8 cellular contexts compared by ENCODE assay signal in the genomic region with DNA sequence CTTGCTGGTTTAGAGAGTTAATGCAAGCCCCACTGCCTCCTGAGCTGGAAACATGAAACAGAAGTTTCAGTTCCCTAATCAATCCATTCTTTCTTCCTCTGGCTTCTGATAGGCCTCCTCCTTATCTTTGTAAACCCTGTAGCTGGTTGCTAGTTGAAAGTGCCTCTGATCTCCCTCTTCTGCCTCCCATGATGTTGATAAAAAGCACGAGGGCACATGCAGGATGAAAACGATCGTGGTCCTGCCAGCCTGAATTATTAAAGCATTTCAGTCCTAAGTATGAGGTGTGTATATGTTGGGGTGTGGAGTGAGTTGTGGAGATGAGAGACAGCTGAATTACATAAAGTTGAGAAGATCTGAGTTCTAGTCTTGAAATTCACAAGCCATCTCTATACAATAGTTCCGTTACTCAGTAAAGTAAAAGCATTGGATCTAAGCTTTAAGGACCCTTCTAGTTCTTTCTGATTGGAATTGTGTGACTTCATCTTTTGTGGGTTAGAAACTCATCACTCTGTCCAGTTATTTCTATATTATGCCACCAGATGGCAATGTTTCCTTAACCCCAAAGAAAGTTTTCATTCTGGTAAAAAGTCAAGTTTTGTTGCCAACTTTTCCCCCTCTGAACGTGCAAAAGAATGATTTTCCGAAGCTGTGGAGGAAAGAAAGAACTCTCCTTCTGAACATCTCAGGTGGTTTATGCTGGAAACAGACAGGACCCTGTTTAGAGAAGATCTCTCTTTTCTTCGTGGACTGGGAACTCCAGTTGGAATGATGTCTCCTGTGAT. TPM values are rescaled to one million over a fixed set of nuclear protein-coding genes. Genes with fewer than 3 reads are reported as not detected.
DNase-seq lines count a peak whose midpoint lies in the region; ATAC-seq and TF ChIP-seq lines count a peak whose summit lies in the region.

No MANE protein-coding gene starts in this region.

- H3K9me3 ChIP-seq in BE2C (no peaks in the 10 kb centered on the region), upper lobe of left lung (no peaks in the 10 kb centered on the region)

- H3K4me3 Mint-ChIP-seq in central memory CD8-positive, alpha-beta T cell: no peak overlapping the region

- H3K27ac Mint-ChIP-seq in central memory CD8-positive, alpha-beta T cell (ENCODE audit: low read depth): no peak overlapping the region

- H3K27ac ChIP-seq in upper lobe of left lung: peak overlapping the region in 1 of 4 donors; percentile 65

- H3K4me3 ChIP-seq in BE2C (ENCODE audit: low read depth, low read length) (no peak overlapping the region), upper lobe of left lung (peak overlapping the region in 1 of 4 donors; percentile 5)

- TF ChIP-seq EP300 in upper lobe of left lung (IDR thresholded peaks at IDR 0.05): no peak

- peak; percentile 45 for TF ChIP-seq CTCF in BE2C (IDR thresholded peaks at IDR 0.05; ENCODE audit: low read depth, low read length)
- TF ChIP-seq CTCF in upper lobe of left lung (IDR thresholded peaks at IDR 0.05): peak; percentile 41 to 79 (median 64)

- H3K4me1 ChIP-seq in BE2C: no peaks in the 10 kb centered on the region
- peaks cover 3 to 19% (median 13%) of the 10 kb centered on the region in 4 donors for H3K4me1 ChIP-seq in upper lobe of left lung

- H3K4me1 Mint-ChIP-seq in central memory CD8-positive, alpha-beta T cell: peaks cover 5% of the 10 kb centered on the region

- H3K27me3 Mint-ChIP-seq in central memory CD8-positive, alpha-beta T cell: peaks cover 53% of the 10 kb centered on the region

- ATAC-seq in GM18517 (IDR thresholded peaks at IDR 0.05; ENCODE audit: unreplicated experiment): peak; percentile 83
- peak; percentile 79 for ATAC-seq in HG03135 (IDR thresholded peaks at IDR 0.05; ENCODE audit: unreplicated experiment)
- peak; percentile 24 for ATAC-seq in central memory CD8-positive, alpha-beta T cell (replicated peaks; ENCODE audit: extremely low read depth, poor library complexity, severe bottlenecking)
- peak; percentile 65 to 82 for ATAC-seq in upper lobe of left lung (ENCODE audit: low FRiP score in 2 of 2)

- WGBS in upper lobe of left lung, 2 donors: 6 to 7% methylated on average over 7 of the region's 7 CpGs

- no peaks in the 10 kb centered on the region for H3K9me3 Mint-ChIP-seq in central memory CD8-positive, alpha-beta T cell

- no peaks in the 10 kb centered on the region for H3K36me3 Mint-ChIP-seq in central memory CD8-positive, alpha-beta T cell (ENCODE audit: insufficient read depth)

- DNase-seq in BE2C (no peak), NCI-H748 treated with DMSO at 0.1 percent for 48 hours (lab: John Stamatoyannopoulos, UW) (peak; percentile 68), kidney tubule cell (ENCODE audit: low spot score) (peak; percentile 78), upper lobe of left lung (no peak)
- DNase-seq in central memory CD8-positive, alpha-beta T cell (ENCODE audit: low spot score in 2 of 2): no peak
- no peak for DNase-seq in activated CD4-positive, alpha-beta T cell treated with anti-CD3 and anti-CD28 coated beads for 48 hours

- no peaks in the 10 kb centered on the region for H3K27me3 ChIP-seq in BE2C
- H3K27me3 ChIP-seq in upper lobe of left lung: no peaks in the 10 kb centered on the region

- no peaks in the 10 kb centered on the region for H3K36me3 ChIP-seq in BE2C
- H3K36me3 ChIP-seq in upper lobe of left lung: no peaks in the 10 kb centered on the region

- TF ChIP-seq POLR2A in upper lobe of left lung (IDR thresholded peaks at IDR 0.05): no peak

RNA-seq across cellular contexts. Expression of gene EHF, which starts 34.8 kb away (rescaled TPM):
- not detected for polyA plus RNA-seq in BE2C (2012; ENCODE audit: insufficient read depth, insufficient read length, low read depth)
- 100 to 1,000 TPM in 1 of 6 donors, 10 to 100 TPM in 5; 31.8 to 122 (median 57.7) TPM for total RNA-seq in upper lobe of left lung

Comparison
In these comparisons a context has a peak if more than half of its experiments do, and no peak if none do; other contexts are left out.
1. DNase-seq: peak in NCI-H748 treated with DMSO at 0.1 percent for 48 hours (single experiment) and kidney tubule cell (single experiment); none in BE2C (single experiment), central memory CD8-positive, alpha-beta T cell (0 of 2), upper lobe of left lung (0 of 2) and activated CD4-positive, alpha-beta T cell treated with anti-CD3 and anti-CD28 coated beads for 48 hours (single experiment).
2. ATAC-seq: peak in every context shown above with its lines; median percentile 83 in GM18517; 79 in HG03135; 74 in upper lobe of left lung; 24 in central memory CD8-positive, alpha-beta T cell.